1 cellular context compared by ENCODE assay signal in genomic region chr20:58890073-58890453, GRCh38.
TF ChIP-seq lines count a peak whose summit lies in the region.

No MANE protein-coding gene starts in this region.

TF ChIP-seq in H1, 55 proteins besides CTCF, POLR2A, EP300 and RAD21:
- peak; percentile 14 for TF ChIP-seq EZH2 (IDR thresholded peaks at IDR 0.05; ENCODE audit: low read depth, low read length, severe bottlenecking)
- no peak for TF ChIP-seq RXRA (IDR thresholded peaks at IDR 0.05; ENCODE audit: insufficient read depth, low read depth, low read length)
